18 cellular contexts compared by ENCODE assay signal in genomic region chr18:33355756-33356155, GRCh38.
DNase-seq lines count a peak whose midpoint lies in the region; ATAC-seq, FAIRE-seq and TF ChIP-seq lines count a peak whose summit lies in the region.
"Had no signal": no experiment of that assay in that cellular context is flagged by ENCODE, and none has a peak within 500 bp of the region (broad histone marks: within the 10 kb centered on the region; RNA-seq: fewer than 3 reads in every experiment).

No MANE protein-coding gene starts in this region.

- intact Hi-C loops in IMR-90 (cut with micrococcal nuclease): no loop called here
- intact Hi-C loops in K562 (cut with micrococcal nuclease): no loop called here
- intact Hi-C loops in posterior vena cava (cut with DNase I): no loop called here

- DNase-seq in DMS53 (lab: John Stamatoyannopoulos, UW): peak; percentile 61
- no peak for DNase-seq in IMR-90
- no peak for DNase-seq in K562 (ENCODE audit: extremely low read depth in 1 of 4, low spot score in 3 of 4)
- DNase-seq in trophoblast cell: peak in 1 of 2 donors; percentile 9
- no peak for DNase-seq in posterior vena cava (ENCODE audit: low spot score)
- no peak for DNase-seq in HK-2 (ENCODE audit: unreplicated experiment)
- DNase-seq in iPS-NIHi7 (ENCODE audit: extremely low spot score): no peak
- DNase-seq: BE2C; CD4-positive, alpha-beta memory T cell; DMS153; GF-D8; KBM-7 had no signal

- no peak overlapping the region for H3K23ac ChIP-seq in IMR-90 (ENCODE audit: low read depth, low read length)
- H3K23ac ChIP-seq in trophoblast cell (ENCODE audit: low read length): no peak overlapping the region

- H3K14ac ChIP-seq in IMR-90 (replicated peaks; ENCODE audit: low read depth, low read length): no peak overlapping the region
- no peak overlapping the region for H3K14ac ChIP-seq in trophoblast cell (ENCODE audit: low read length)

- dilution Hi-C loops in IMR-90 (cut with HindIII; ENCODE audit: low sequenced_read_pairs, unreplicated experiment): no loop called here

- no peak overlapping the region for H2AK5ac ChIP-seq in IMR-90 (ENCODE audit: low read depth, low read length)
- H2AK5ac ChIP-seq in trophoblast cell (ENCODE audit: low read length): no peak overlapping the region

- TF ChIP-seq POLR2A in IMR-90 (IDR thresholded peaks at IDR 0.05; ENCODE audit: low read depth, low read length) (no peak), K562 (conservative IDR thresholded peaks at IDR 0.05) (no peak)

- H3K27ac ChIP-seq in IMR-90 (ENCODE audit: insufficient read depth, low read length) (no peak overlapping the region), K562 (ENCODE audit: extremely low read depth, low read depth, low read length) (no peak overlapping the region), trophoblast cell (ENCODE audit: low read depth, low read length) (peak overlapping the region; percentile 70)
- H3K27ac ChIP-seq: C4-2B had no signal

- TF ChIP-seq EP300 in K562 (IDR thresholded peaks at IDR 0.05; ENCODE audit: low read length): no peak

- H3K4me2 ChIP-seq in IMR-90 (ENCODE audit: low read depth, low read length) (no peak overlapping the region), K562 (ENCODE audit: insufficient read depth, low read length) (no peak overlapping the region), trophoblast cell (ENCODE audit: low read length) (no peak overlapping the region)

- H3K18ac ChIP-seq in IMR-90 (ENCODE audit: low read depth, low read length) (no peak overlapping the region), trophoblast cell (ENCODE audit: low read length) (no peak overlapping the region)

- H3K9me1 ChIP-seq in IMR-90 (ENCODE audit: insufficient read depth, low read length) (no peaks in the 10 kb centered on the region), K562 (ENCODE audit: control insufficient read depth, insufficient read depth, low read length) (no peaks in the 10 kb centered on the region)

- TF ChIP-seq CTCF in IMR-90 (conservative IDR thresholded peaks at IDR 0.05; ENCODE audit: low read depth, low read length): no peak
- no peak for TF ChIP-seq CTCF in K562 (IDR thresholded peaks at IDR 0.05 in 2 of 3, conservative IDR thresholded peaks at IDR 0.05 in 1 of 3; ENCODE audit: insufficient read depth in 2 of 3, low read depth in 1 of 3, low read length in 3 of 3)

- H2BK12ac ChIP-seq in trophoblast cell (ENCODE audit: low read length): no peak overlapping the region

- H3K79me2 ChIP-seq in K562 (ENCODE audit: control insufficient read depth, insufficient read depth, low read length) (no peaks in the 10 kb centered on the region), trophoblast cell (ENCODE audit: control insufficient read depth, insufficient read depth, low read length, poor library complexity) (no peaks in the 10 kb centered on the region)

- no peak for ATAC-seq in IMR-90 (ENCODE audit: low read depth)
- ATAC-seq in K562: no peak
- ATAC-seq: HCT116 had no signal

- no peak overlapping the region for H4K5ac ChIP-seq in IMR-90 (ENCODE audit: low read depth, low read length)

- H3K79me1 ChIP-seq in IMR-90 (ENCODE audit: low read depth in 1 of 2, low read length in 2 of 2): no peaks in the 10 kb centered on the region
- H3K79me1 ChIP-seq in trophoblast cell (ENCODE audit: low read length): no peaks in the 10 kb centered on the region

- POLR2A ChIA-PET in IMR-90 (lab: Charles Lee; ENCODE audit: unreplicated experiment) (no interaction called here), K562 (lab: Yijun Ruan, JAX) (no interaction called here)

- H3K9me3 ChIP-seq in IMR-90 (ENCODE audit: control insufficient read depth, insufficient read depth, low read length) (no peaks in the 10 kb centered on the region), K562 (replicated peaks; ENCODE audit: control insufficient read depth, insufficient read depth, low read depth, low read length) (no peaks in the 10 kb centered on the region; the same call in 1 of the 2 replicates), trophoblast cell (ENCODE audit: insufficient read depth, low read depth, low read length) (no peaks in the 10 kb centered on the region)
- H3K9me3 ChIP-seq: BE2C had no signal

- whole genome bisulfite sequencing in IMR-90 (ENCODE audit: extremely low coverage in 2 of 2, insufficient read length in 1 of 2), 2 experiments: no CpG with 5 or more reads among the region's 1 CpG
- WGBS in K562 (ENCODE audit: insufficient coverage, low coverage, missing lambda C conversion rate): 0% methylated on average over 1 of the region's 1 CpG
- no CpG with 5 or more reads among the region's 1 CpG for WGBS in trophoblast cell (ENCODE audit: extremely low coverage, insufficient coverage, insufficient read length)

- H2AFZ ChIP-seq in IMR-90 (replicated peaks; ENCODE audit: low read length, poor library complexity): no peak overlapping the region
- no peak overlapping the region for H2AFZ ChIP-seq in K562 (ENCODE audit: low read depth, low read length)
- H2AFZ ChIP-seq in trophoblast cell (ENCODE audit: insufficient read depth, low read length, poor library complexity): no peak overlapping the region

- no peak overlapping the region for H3K9ac ChIP-seq in IMR-90 (ENCODE audit: low read depth, low read length)
- no peak overlapping the region for H3K9ac ChIP-seq in K562 (ENCODE audit: insufficient read depth in 1 of 2, low read depth in 2 of 2, low read length in 2 of 2)
- H3K9ac ChIP-seq in trophoblast cell (ENCODE audit: low read length): no peak overlapping the region

- no peak overlapping the region for H2BK15ac ChIP-seq in IMR-90 (ENCODE audit: low read depth, low read length)

- in situ Hi-C loops in IMR-90 (cut with MboI; ENCODE audit: low sequenced_read_pairs) (no loop called here), K562 (cut with MboI) (no loop called here)

- no peak overlapping the region for H4K12ac ChIP-seq in trophoblast cell (ENCODE audit: low read depth, low read length)

- no peak for FAIRE-seq in K562 (lab: Jason Lieb, UNC)
- FAIRE-seq: A204.1, D721Med, GM19239, H54 had no signal

- CTCF ChIA-PET in IMR-90 (lab: Yijun Ruan, JAX): no interaction called here
- CTCF ChIA-PET in K562 (lab: Yijun Ruan, JAX; ENCODE audit: low intra/inter-chr PET ratio): no interaction called here

- H4K91ac ChIP-seq in IMR-90 (ENCODE audit: insufficient read depth, low read depth, low read length) (no peak overlapping the region), trophoblast cell (ENCODE audit: low read depth, low read length) (no peak overlapping the region)

- TF ChIP-seq RAD21 in IMR-90 (IDR thresholded peaks at IDR 0.05; ENCODE audit: low read length) (no peak), K562 (CRISPR knock-in tag; conservative IDR thresholded peaks at IDR 0.05 in 1 of 2, IDR thresholded peaks at IDR 0.05 in 1 of 2) (no peak)

- H2BK20ac ChIP-seq in IMR-90 (ENCODE audit: low read depth, low read length): no peak overlapping the region

- H3K4me3 ChIP-seq in IMR-90 (ENCODE audit: insufficient read depth, low read depth, low read length): no peak overlapping the region
- no peak overlapping the region for H3K4me3 ChIP-seq in K562
- H3K4me3 ChIP-seq in trophoblast cell (ENCODE audit: low read depth, low read length): no peak overlapping the region

- no peak overlapping the region for H3K56ac ChIP-seq in IMR-90 (ENCODE audit: extremely low read depth, insufficient read depth, low read length)

- H4K8ac ChIP-seq in IMR-90 (ENCODE audit: low read depth in 2 of 2, low read length in 2 of 2): no peak overlapping the region
- H4K8ac ChIP-seq in trophoblast cell (ENCODE audit: low read depth, low read length): no peak overlapping the region

- H2BK5ac ChIP-seq in IMR-90 (ENCODE audit: low read depth, low read length, poor library complexity, severe bottlenecking) (no peak overlapping the region), trophoblast cell (ENCODE audit: low read depth, low read length, poor library complexity) (no peak overlapping the region)

- H4K20me1 ChIP-seq in IMR-90 (ENCODE audit: insufficient read depth, low read length) (no peaks in the 10 kb centered on the region), K562 (replicated peaks; ENCODE audit: control insufficient read depth, insufficient read depth, low read length) (no peaks in the 10 kb centered on the region)

- no peaks in the 10 kb centered on the region for H3K4me1 ChIP-seq in IMR-90 (ENCODE audit: control insufficient read depth, insufficient read depth, low read length)
- no peaks in the 10 kb centered on the region for H3K4me1 ChIP-seq in K562 (replicated peaks in 1 of 2; ENCODE audit: control insufficient read depth in 2 of 2, insufficient read depth in 2 of 2, low read length in 2 of 2)
- H3K4me1 ChIP-seq in trophoblast cell (ENCODE audit: control insufficient read depth in 1 of 2, insufficient read depth in 2 of 2, low read length in 2 of 2): no peaks in the 10 kb centered on the region
- H3K4me1 ChIP-seq: BE2C had no signal

- H2AK9ac ChIP-seq in IMR-90 (replicated peaks; ENCODE audit: low read depth, low read length, poor library complexity): no peak overlapping the region

- H2BK120ac ChIP-seq in IMR-90 (ENCODE audit: low read depth, low read length): no peak overlapping the region
- H2BK120ac ChIP-seq in trophoblast cell (ENCODE audit: insufficient read depth, low read length, poor library complexity): no peak overlapping the region

- H3K27me3 ChIP-seq in IMR-90 (ENCODE audit: control insufficient read depth, insufficient read depth, low read length) (no peaks in the 10 kb centered on the region), K562 (ENCODE audit: control insufficient read depth in 2 of 2, insufficient read depth in 2 of 2, low read length in 2 of 2) (no peaks in the 10 kb centered on the region), trophoblast cell (ENCODE audit: insufficient read depth, low read length) (no peaks in the 10 kb centered on the region)
- H3K27me3 ChIP-seq: BE2C had no signal

- no peak overlapping the region for H3K4ac ChIP-seq in IMR-90 (ENCODE audit: low read depth, low read length)
- H3K4ac ChIP-seq in trophoblast cell (ENCODE audit: low read depth, low read length): no peak overlapping the region

- BruUV-seq in IMR-90 (replicated peaks; lab: Mats Ljungman, UMichigan): no TSS peak
- no TSS peak for BruUV-seq in K562 (replicated peaks; lab: Mats Ljungman, UMichigan)

- H3K36me3 ChIP-seq in IMR-90 (ENCODE audit: control insufficient read depth, insufficient read depth, low read length) (no peaks in the 10 kb centered on the region), K562 (ENCODE audit: control insufficient read depth, insufficient read depth, low read length) (no peaks in the 10 kb centered on the region), trophoblast cell (ENCODE audit: control insufficient read depth in 1 of 2, insufficient read depth in 2 of 2, low read length in 2 of 2) (no peaks in the 10 kb centered on the region)
- H3K36me3 ChIP-seq: BE2C had no signal

TF ChIP-seq in IMR-90, 13 proteins besides CTCF, POLR2A, EP300 and RAD21:
- TF ChIP-seq RCOR1 (IDR thresholded peaks at IDR 0.05; ENCODE audit: insufficient replicate concordance, low read length): no peak
- TF ChIP-seq MAFK (IDR thresholded peaks at IDR 0.05; ENCODE audit: low read depth, low read length): peak; percentile 67

TF ChIP-seq in K562, 482 proteins besides CTCF, POLR2A, EP300 and RAD21 (continues in another document):
- TF ChIP-seq MAFK (IDR thresholded peaks at IDR 0.05; ENCODE audit: low read length): peak; percentile 25; the same call in 1 of the 2 replicates
